ENCODE assay signal across 1 cellular context in the genomic region with DNA sequence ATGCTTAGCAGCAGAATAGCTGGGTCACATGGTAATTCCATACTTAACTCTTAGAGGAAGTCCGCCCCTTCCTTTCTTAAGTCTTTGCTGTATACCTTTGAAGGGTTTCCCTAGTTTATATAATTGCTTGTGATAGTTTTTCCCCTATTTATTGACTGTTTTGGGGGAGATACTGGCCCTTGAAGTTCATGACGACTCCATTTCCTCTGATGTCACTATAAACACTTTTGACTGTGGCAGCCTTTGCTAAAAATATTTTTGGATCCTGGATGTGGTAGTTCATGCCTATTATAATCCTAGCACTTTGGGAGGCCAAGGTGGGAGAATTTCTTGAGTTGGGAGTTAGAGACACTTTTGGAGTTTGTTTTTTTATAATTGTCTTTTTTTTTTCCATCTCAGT.
TF ChIP-seq lines count a peak whose summit lies in the region.

No MANE protein-coding gene starts in this region.

TF ChIP-seq in K562, 482 proteins besides CTCF, POLR2A, EP300 and RAD21:
- TF ChIP-seq BMI1 (IDR thresholded peaks at IDR 0.05; ENCODE audit: low read length) (no peak), ZNF282 (CRISPR knock-in tag; IDR thresholded peaks at IDR 0.05) (no peak), TAF1 (IDR thresholded peaks at IDR 0.05; ENCODE audit: control insufficient read depth, extremely low read depth, insufficient read depth, low read length, severe bottlenecking) (no peak), HDAC1 (IDR thresholded peaks at IDR 0.05) (no peak), SREBF1 (IDR thresholded peaks at IDR 0.05; ENCODE audit: borderline replicate concordance, low read depth, low read length) (no peak), CAMTA2 (CRISPR knock-in tag; conservative IDR thresholded peaks at IDR 0.05) (no peak), ZBTB2 (IDR thresholded peaks at IDR 0.05) (no peak), NFATC3 (IDR thresholded peaks at IDR 0.05) (no peak), ID3 (CRISPR knock-in tag; IDR thresholded peaks at IDR 0.05) (no peak), ID3 (tag; IDR thresholded peaks at IDR 0.05) (no peak), SMARCE1 (IDR thresholded peaks at IDR 0.05) (no peak), ZNF316 (IDR thresholded peaks at IDR 0.05) (no peak), ZNF124 (CRISPR knock-in tag; IDR thresholded peaks at IDR 0.05) (no peak), YBX1 (IDR thresholded peaks at IDR 0.05) (no peak)
- TF ChIP-seq, protein P1, sequence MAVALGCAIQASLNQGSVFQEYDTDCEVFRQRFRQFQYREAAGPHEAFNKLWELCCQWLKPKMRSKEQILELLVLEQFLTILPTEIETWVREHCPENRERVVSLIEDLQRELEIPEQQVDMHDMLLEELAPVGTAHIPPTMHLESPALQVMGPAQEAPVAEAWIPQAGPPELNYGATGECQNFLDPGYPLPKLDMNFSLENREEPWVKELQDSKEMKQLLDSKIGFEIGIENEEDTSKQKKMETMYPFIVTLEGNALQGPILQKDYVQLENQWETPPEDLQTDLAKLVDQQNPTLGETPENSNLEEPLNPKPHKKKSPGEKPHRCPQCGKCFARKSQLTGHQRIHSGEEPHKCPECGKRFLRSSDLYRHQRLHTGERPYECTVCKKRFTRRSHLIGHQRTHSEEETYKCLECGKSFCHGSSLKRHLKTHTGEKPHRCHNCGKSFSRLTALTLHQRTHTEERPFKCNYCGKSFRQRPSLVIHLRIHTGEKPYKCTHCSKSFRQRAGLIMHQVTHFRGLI (CRISPR knock-in tag; IDR thresholded peaks at IDR 0.05): no peak
